8 cellular contexts compared by ENCODE assay signal in genomic region chr10:18659784-18660561, GRCh38. TPM values are rescaled to one million over a fixed set of nuclear protein-coding genes. Genes with fewer than 3 reads are reported as not detected.
A peak's percentile ranks its signal among the peaks of the same experiment; 100 is the strongest.
DNase-seq lines count a peak whose midpoint lies in the region; ATAC-seq and TF ChIP-seq lines count a peak whose summit lies in the region.

No MANE protein-coding gene starts in this region.

- H3K36me3 ChIP-seq in SJCRH30 (no peaks in the 10 kb centered on the region), muscle layer of colon (ENCODE audit: insufficient read depth, low read length) (no peaks in the 10 kb centered on the region)

- peak; percentile 21 for ATAC-seq in GM21360 (IDR thresholded peaks at IDR 0.05; ENCODE audit: unreplicated experiment)
- ATAC-seq in HG03520 (IDR thresholded peaks at IDR 0.05; ENCODE audit: unreplicated experiment): peak; percentile 23

- DNase-seq in EL: peak; percentile 42
- peak in 1 of 2 experiments; percentile 3 for DNase-seq in SJCRH30
- peak; percentile 93 for DNase-seq in epithelial cell of esophagus (ENCODE audit: low read depth)
- DNase-seq in epidermal melanocyte (ENCODE audit: insufficient read length, low spot score): no peak
- DNase-seq in stimulated activated CD8-positive, alpha-beta memory T cell treated with anti-CD3 and anti-CD28 coated beads, Interleukin-4, amount 100 ng/mL, for 48 hours: no peak

- no peak for TF ChIP-seq CTCF in epithelial cell of esophagus (IDR thresholded peaks at IDR 0.05; ENCODE audit: insufficient read depth, low read depth, low read length, missing control alignments)

- H3K9ac ChIP-seq in muscle layer of colon (ENCODE audit: low read length): peak overlapping the region; percentile 80

- H3K27ac ChIP-seq in SJCRH30: peak overlapping the region; percentile 95
- peak overlapping the region; percentile 96 for H3K27ac ChIP-seq in muscle layer of colon (ENCODE audit: low read depth, low read length)

- H3K4me1 ChIP-seq in SJCRH30: no peaks in the 10 kb centered on the region
- peaks cover 22% of the 10 kb centered on the region for H3K4me1 ChIP-seq in muscle layer of colon (ENCODE audit: insufficient read depth, low read length)

- H3K9me3 ChIP-seq in SJCRH30 (replicated peaks) (no peaks in the 10 kb centered on the region), muscle layer of colon (ENCODE audit: low read length) (no peaks in the 10 kb centered on the region)

- H3K4me3 ChIP-seq in SJCRH30: peak overlapping the region; percentile 98
- peak overlapping the region; percentile 97 for H3K4me3 ChIP-seq in epithelial cell of esophagus (ENCODE audit: low read length)
- peak overlapping the region; percentile 94 to 100 for H3K4me3 ChIP-seq in muscle layer of colon (ENCODE audit: low read depth in 1 of 2, low read length in 2 of 2)

- H3K27me3 ChIP-seq in SJCRH30 (no peaks in the 10 kb centered on the region), muscle layer of colon (ENCODE audit: control insufficient read depth in 1 of 2, insufficient read depth in 2 of 2, low read length in 2 of 2) (no peaks in the 10 kb centered on the region)

RNA-seq across cellular contexts. Expression of gene ARL5B, which starts 0.7 kb away (rescaled TPM):
- total RNA-seq in SJCRH30 (2014; rRNA removed; shearing (Covaris generic)): 31.8 and 35.2 TPM in 2 replicates

RNA-seq across cellular contexts. Expression of gene NSUN6, which starts 8.6 kb away (rescaled TPM):
- total RNA-seq in SJCRH30 (2014; rRNA removed; shearing (Covaris generic)): 11.9 and 13.3 TPM in 2 replicates

Comparison
In these comparisons a context has a peak if more than half of its experiments do, and no peak if none do; other contexts are left out.
1. DNase-seq: peak in EL (single experiment) and epithelial cell of esophagus (single experiment); none in epidermal melanocyte (single experiment) and stimulated activated CD8-positive, alpha-beta memory T cell treated with anti-CD3 and anti-CD28 coated beads, Interleukin-4, amount 100 ng/mL, for 48 hours (single experiment).
2. Peak in every context shown above with its lines, with median percentiles within 50 percentile points of each other: H3K4me3 ChIP-seq.